21 cellular contexts compared by ENCODE assay signal in genomic region chr11:71364806-71365205, GRCh38.
A peak's percentile ranks its signal among the peaks of the same experiment; 100 is the strongest.
DNase-seq lines count a peak whose midpoint lies in the region; ATAC-seq and TF ChIP-seq lines count a peak whose summit lies in the region.
"Had no signal": no experiment of that assay in that cellular context is flagged by ENCODE, and none has a peak within 500 bp of the region (broad histone marks: within the 10 kb centered on the region; RNA-seq: fewer than 3 reads in every experiment).

No MANE protein-coding gene starts in this region.

- peak overlapping the region; percentile 20 for H3K9ac ChIP-seq in skeletal muscle satellite cell (ENCODE audit: low read depth, low read length)

- CTCF ChIA-PET in CD8-positive, alpha-beta T cell (lab: Charles Lee) = no interaction called here

- no peak for ATAC-seq in CD8-positive, alpha-beta T cell
- ATAC-seq: GM12878, HCT116 had no signal

- DNase-seq in caudate nucleus (lab: John Stamatoyannopoulos, UW) (peak in 2 of 61 donors; percentile 52 to 56), mesenteric fat pad (ENCODE audit: low spot score) (peak; percentile 53), HAP-1 (ENCODE audit: low spot score in 2 of 2) (no peak), activated T-cell treated with anti-CD3 and anti-CD28 coated beads for 4 hours (no peak)
- no peak for DNase-seq in CD8-positive, alpha-beta T cell
- DNase-seq: 8988T, ACHN, BE2C, DMS79, EL, GDM1, GOT3, NCI-H1417 treated with DMSO at 0.1 percent for 48 hours, NCI-H2081, NCI-H2227 treated with DMSO at 0.1 percent for 48 hours, RPMI8226 had no signal

- POLR2A ChIA-PET in CD8-positive, alpha-beta T cell (lab: Charles Lee) = no interaction called here

- H3K4me3 ChIP-seq in skeletal muscle satellite cell (ENCODE audit: low read length) (no peak overlapping the region), HAP-1 (no peak overlapping the region)
- no peak overlapping the region for H3K4me3 ChIP-seq in CD8-positive, alpha-beta T cell (ENCODE audit: low read depth, low read length)
- H3K4me3 ChIP-seq: GM12878 had no signal

- H3K4me1 Mint-ChIP-seq in CD8-positive, alpha-beta T cell (ENCODE audit: low read depth) = no peaks in the 10 kb centered on the region

- TF ChIP-seq CTCF in C4-2B (conservative IDR thresholded peaks at IDR 0.05) = no peak
- no peak for TF ChIP-seq CTCF in CD8-positive, alpha-beta T cell (IDR thresholded peaks at IDR 0.05)

- H3K4me1 ChIP-seq in skeletal muscle satellite cell (ENCODE audit: control insufficient read depth, insufficient read depth, low read length) (peaks cover 13% of the 10 kb centered on the region), HAP-1 (no peaks in the 10 kb centered on the region)
- H3K4me1 ChIP-seq in CD8-positive, alpha-beta T cell (ENCODE audit: insufficient read depth, low read length) = no peaks in the 10 kb centered on the region
- H3K4me1 ChIP-seq: BE2C had no signal

- in situ Hi-C loops in HAP-1 (cut with MboI; ENCODE audit: low sequenced_read_pairs) = no loop called here

- H3K9me3 ChIP-seq in skeletal muscle satellite cell (replicated peaks; ENCODE audit: low read length) (no peaks in the 10 kb centered on the region), HAP-1 (no peaks in the 10 kb centered on the region)
- no peaks in the 10 kb centered on the region for H3K9me3 ChIP-seq in CD8-positive, alpha-beta T cell (ENCODE audit: low read length)
- H3K9me3 ChIP-seq: BE2C had no signal

- H3K9me3 Mint-ChIP-seq in CD8-positive, alpha-beta T cell = no peaks in the 10 kb centered on the region

- H3K36me3 ChIP-seq in skeletal muscle satellite cell (ENCODE audit: insufficient read depth, low read length) (no peaks in the 10 kb centered on the region), HAP-1 (replicated peaks) (no peaks in the 10 kb centered on the region)
- no peaks in the 10 kb centered on the region for H3K36me3 ChIP-seq in CD8-positive, alpha-beta T cell (ENCODE audit: insufficient read depth, low read length)
- H3K36me3 ChIP-seq: BE2C had no signal

- H3K27me3 Mint-ChIP-seq in CD8-positive, alpha-beta T cell (ENCODE audit: low read depth) = peaks cover 8% of the 10 kb centered on the region

- no peak overlapping the region for H3K27ac Mint-ChIP-seq in CD8-positive, alpha-beta T cell

- no peaks in the 10 kb centered on the region for H3K36me3 Mint-ChIP-seq in CD8-positive, alpha-beta T cell

- H3K27me3 ChIP-seq in skeletal muscle satellite cell (ENCODE audit: control insufficient read depth, insufficient read depth, low read length) (peaks cover 8% of the 10 kb centered on the region), HAP-1 (ENCODE audit: low read depth) (no peaks in the 10 kb centered on the region)
- H3K27me3 ChIP-seq in CD8-positive, alpha-beta T cell (ENCODE audit: insufficient read depth, low read length) = no peaks in the 10 kb centered on the region
- H3K27me3 ChIP-seq: BE2C had no signal

- intact Hi-C loops in CD8-positive, alpha-beta T cell (cut with DNase I, micrococcal nuclease) = no loop called here

- no peak overlapping the region for H3K4me3 Mint-ChIP-seq in CD8-positive, alpha-beta T cell

- H3K27ac ChIP-seq in C4-2B (peak overlapping the region; percentile 8; the same call in 1 of the 2 replicates), caudate nucleus (ENCODE audit: low read depth, low read length) (peak overlapping the region; percentile 75)
- no peak overlapping the region for H3K27ac ChIP-seq in CD8-positive, alpha-beta T cell (ENCODE audit: low read depth, low read length)
- H3K27ac ChIP-seq: HL-60 had no signal

- no peak overlapping the region for H3K4me2 ChIP-seq in skeletal muscle satellite cell (ENCODE audit: low read length)
